21 cellular contexts compared by ENCODE assay signal in genomic region chr15:58486564-58486963, GRCh38. TPM values are rescaled to one million over a fixed set of nuclear protein-coding genes. Genes with fewer than 3 reads are reported as not detected.
DNase-seq lines count a peak whose midpoint lies in the region; ATAC-seq and TF ChIP-seq lines count a peak whose summit lies in the region.
"Had no signal": no experiment of that assay in that cellular context is flagged by ENCODE, and none has a peak within 500 bp of the region (broad histone marks: within the 10 kb centered on the region; RNA-seq: fewer than 3 reads in every experiment).

No MANE protein-coding gene starts in this region.

- WGBS in trophoblast cell (ENCODE audit: extremely low coverage, insufficient coverage, insufficient read length): no CpG with 5 or more reads among the region's 6 CpGs

- H2BK12ac ChIP-seq in trophoblast cell (ENCODE audit: low read length): no peak overlapping the region

- H2BK5ac ChIP-seq in trophoblast cell (ENCODE audit: low read depth, low read length, poor library complexity): no peak overlapping the region

- no peak for DNase-seq in activated CD4-positive, alpha-beta T cell treated with anti-CD3 and anti-CD28 coated beads, Interleukin-2, amount 10 ng/mL, durations not matched to agents 7 days and 5 days
- no peak for DNase-seq in activated CD4-positive, alpha-beta T cell treated with anti-CD3 and anti-CD28 coated beads for 48 hours
- DNase-seq in activated naive CD8-positive, alpha-beta T cell treated with anti-CD3 and anti-CD28 coated beads, Interleukin-2, amount 10 ng/mL, durations not matched to agents 7 days and 5 days: no peak
- DNase-seq in trophoblast cell: peak; percentile 65 to 82
- DNase-seq in osteoblast (ENCODE audit: insufficient read length, low spot score, missing footprints): no peak
- no peak for DNase-seq in endothelial cell (ENCODE audit: low spot score)
- no peak for DNase-seq in OCI-M2 (lab: John Stamatoyannopoulos, UW; ENCODE audit: unreplicated experiment)
- DNase-seq: activated CD4-positive, alpha-beta T cell treated with anti-CD3 and anti-CD28 coated beads for 1 hour; activated CD8-positive, alpha-beta memory T cell treated with anti-CD3 and anti-CD28 coated beads, Interleukin-2, amount 50 U/mL, for 4 hours; activated effector memory CD4-positive, alpha-beta T cell treated with Interleukin-2 at 50 U/mL for 16 hours; DMS53; HFFc6; kidney glomerular epithelial cell; NCI-H1092; nucleus accumbens; stimulated activated CD4-positive, alpha-beta T cell treated with anti-CD3 and anti-CD28 coated beads, Interleukin-1b, Interleukin-23, amount 100 ng/mL, for 48 hours had no signal

- H4K20me1 ChIP-seq in osteoblast (ENCODE audit: insufficient read depth, low read length): no peaks in the 10 kb centered on the region

- no peak overlapping the region for H2AK5ac ChIP-seq in trophoblast cell (ENCODE audit: low read length)

- peaks cover 2% of the 10 kb centered on the region for H3K9me3 ChIP-seq in trophoblast cell (ENCODE audit: insufficient read depth, low read depth, low read length)
- no peaks in the 10 kb centered on the region for H3K9me3 ChIP-seq in osteoblast (ENCODE audit: low read depth, low read length)
- H3K9me3 ChIP-seq: suprapubic skin had no signal

- H3K4me3 ChIP-seq in trophoblast cell (ENCODE audit: low read depth, low read length) (no peak overlapping the region), osteoblast (ENCODE audit: insufficient read depth, low read length) (no peak overlapping the region)
- H3K4me3 ChIP-seq: GM12878, lung, skin epidermis, suprapubic skin had no signal

- peak; percentile 79 for TF ChIP-seq EP300 in Ishikawa (IDR thresholded peaks at IDR 0.05; ENCODE audit: borderline replicate concordance)

- H2BK120ac ChIP-seq in trophoblast cell (ENCODE audit: insufficient read depth, low read length, poor library complexity): no peak overlapping the region

- no peak overlapping the region for H3K4me2 ChIP-seq in trophoblast cell (ENCODE audit: low read length)
- no peak overlapping the region for H3K4me2 ChIP-seq in osteoblast (ENCODE audit: insufficient read depth, low read length)

- H3K79me2 ChIP-seq in trophoblast cell (ENCODE audit: control insufficient read depth, insufficient read depth, low read length, poor library complexity) (no peaks in the 10 kb centered on the region), osteoblast (ENCODE audit: insufficient read depth, low read length) (no peaks in the 10 kb centered on the region)

- TF ChIP-seq RAD21 in Ishikawa (IDR thresholded peaks at IDR 0.05; ENCODE audit: low read depth): no peak

- no peak overlapping the region for H4K91ac ChIP-seq in trophoblast cell (ENCODE audit: low read depth, low read length)

- H3K18ac ChIP-seq in trophoblast cell (ENCODE audit: low read length): no peak overlapping the region

- POLR2A ChIA-PET in activated CD4-positive, alpha-beta T cell treated with anti-CD3 and anti-CD28 coated beads, Interleukin-2, amount 10 ng/mL, durations not matched to agents 7 days and 5 days (lab: Charles Lee): no interaction called here
- POLR2A ChIA-PET in activated naive CD8-positive, alpha-beta T cell treated with anti-CD3 and anti-CD28 coated beads, Interleukin-2, amount 10 ng/mL, durations not matched to agents 7 days and 5 days (lab: Charles Lee): interaction anchor here (1.5 to 5.7 kb wide), 5 partner anchors 9 to 284 kb away, joined by 3 to 83 read pairs (median 15); partner anchors contain the start of genes ADAM10 and MINDY2

- no peak overlapping the region for H2AFZ ChIP-seq in trophoblast cell (ENCODE audit: insufficient read depth, low read length, poor library complexity)
- no peak overlapping the region for H2AFZ ChIP-seq in osteoblast (ENCODE audit: low read length)

- H3K27me3 ChIP-seq in trophoblast cell (ENCODE audit: insufficient read depth, low read length) (no peaks in the 10 kb centered on the region), osteoblast (ENCODE audit: insufficient read depth, low read length) (no peaks in the 10 kb centered on the region)
- H3K27me3 ChIP-seq: suprapubic skin had no signal

- no peak overlapping the region for H4K12ac ChIP-seq in trophoblast cell (ENCODE audit: low read depth, low read length)

- CTCF ChIA-PET in activated CD4-positive, alpha-beta T cell treated with anti-CD3 and anti-CD28 coated beads, Interleukin-2, amount 10 ng/mL, durations not matched to agents 7 days and 5 days (lab: Charles Lee): interaction anchor here (1.1 to 1.5 kb wide), 5 partner anchors 8 to 224 kb away, joined by 3 to 6 read pairs (median 3); no protein-coding TSS in a partner anchor

- H3K9ac ChIP-seq in trophoblast cell (ENCODE audit: low read length): no peak overlapping the region

- no peaks in the 10 kb centered on the region for H3K27me3 Mint-ChIP-seq in activated CD4-positive, alpha-beta T cell treated with anti-CD3 and anti-CD28 coated beads, Interleukin-2, amount 10 ng/mL, durations not matched to agents 7 days and 5 days
- no peaks in the 10 kb centered on the region for H3K27me3 Mint-ChIP-seq in activated naive CD8-positive, alpha-beta T cell treated with anti-CD3 and anti-CD28 coated beads, Interleukin-2, amount 10 ng/mL, durations not matched to agents 7 days and 5 days
- H3K27me3 Mint-ChIP-seq in endothelial cell (ENCODE audit: unreplicated experiment): peaks cover 11% of the 10 kb centered on the region

- H3K4me1 Mint-ChIP-seq in activated CD4-positive, alpha-beta T cell treated with anti-CD3 and anti-CD28 coated beads, Interleukin-2, amount 10 ng/mL, durations not matched to agents 7 days and 5 days: peaks cover 50% of the 10 kb centered on the region
- H3K4me1 Mint-ChIP-seq in activated naive CD8-positive, alpha-beta T cell treated with anti-CD3 and anti-CD28 coated beads, Interleukin-2, amount 10 ng/mL, durations not matched to agents 7 days and 5 days: peaks cover 49% of the 10 kb centered on the region
- no peaks in the 10 kb centered on the region for H3K4me1 Mint-ChIP-seq in endothelial cell (ENCODE audit: unreplicated experiment)

- no peak overlapping the region for H3K23ac ChIP-seq in trophoblast cell (ENCODE audit: low read length)

- no peak overlapping the region for H3K4ac ChIP-seq in trophoblast cell (ENCODE audit: low read depth, low read length)

- ATAC-seq in activated naive CD8-positive, alpha-beta T cell treated with anti-CD3 and anti-CD28 coated beads, Interleukin-2, amount 10 ng/mL, durations not matched to agents 7 days and 5 days (ENCODE audit: low read depth): no peak
- ATAC-seq: GM12878 had no signal

- peak overlapping the region; percentile 95 for H3K27ac Mint-ChIP-seq in activated CD4-positive, alpha-beta T cell treated with anti-CD3 and anti-CD28 coated beads, Interleukin-2, amount 10 ng/mL, durations not matched to agents 7 days and 5 days
- H3K27ac Mint-ChIP-seq in activated naive CD8-positive, alpha-beta T cell treated with anti-CD3 and anti-CD28 coated beads, Interleukin-2, amount 10 ng/mL, durations not matched to agents 7 days and 5 days: peak overlapping the region; percentile 97
- no peak overlapping the region for H3K27ac Mint-ChIP-seq in endothelial cell (ENCODE audit: unreplicated experiment)
- H3K27ac Mint-ChIP-seq: HFFc6 had no signal

- H3K14ac ChIP-seq in trophoblast cell (ENCODE audit: low read length): no peak overlapping the region

- TF ChIP-seq CTCF in osteoblast (IDR thresholded peaks at IDR 0.05; ENCODE audit: extremely low read depth, low read depth, low read length): no peak
- no peak for TF ChIP-seq CTCF in endothelial cell (IDR thresholded peaks at IDR 0.05; ENCODE audit: unreplicated experiment)

- peaks cover 7 to 10% of the 10 kb centered on the region in 2 experiments for H3K4me1 ChIP-seq in trophoblast cell (ENCODE audit: control insufficient read depth in 1 of 2, insufficient read depth in 2 of 2, low read length in 2 of 2)
- H3K4me1 ChIP-seq in osteoblast (ENCODE audit: insufficient read depth, low read length): no peaks in the 10 kb centered on the region

- H4K8ac ChIP-seq in trophoblast cell (ENCODE audit: low read depth, low read length): no peak overlapping the region

- H3K36me3 ChIP-seq in trophoblast cell (ENCODE audit: control insufficient read depth in 1 of 2, insufficient read depth in 2 of 2, low read length in 2 of 2): no peaks in the 10 kb centered on the region
- no peaks in the 10 kb centered on the region for H3K36me3 ChIP-seq in osteoblast (ENCODE audit: insufficient read depth, low read length)
- H3K36me3 ChIP-seq: suprapubic skin had no signal

- H3K9me3 Mint-ChIP-seq in activated CD4-positive, alpha-beta T cell treated with anti-CD3 and anti-CD28 coated beads, Interleukin-2, amount 10 ng/mL, durations not matched to agents 7 days and 5 days: peaks cover 24% of the 10 kb centered on the region
- peaks cover 7% of the 10 kb centered on the region for H3K9me3 Mint-ChIP-seq in activated naive CD8-positive, alpha-beta T cell treated with anti-CD3 and anti-CD28 coated beads, Interleukin-2, amount 10 ng/mL, durations not matched to agents 7 days and 5 days
- no peaks in the 10 kb centered on the region for H3K9me3 Mint-ChIP-seq in endothelial cell (ENCODE audit: unreplicated experiment)

- no peaks in the 10 kb centered on the region for H3K79me1 ChIP-seq in trophoblast cell (ENCODE audit: low read length)

- H3K4me3 Mint-ChIP-seq in activated CD4-positive, alpha-beta T cell treated with anti-CD3 and anti-CD28 coated beads, Interleukin-2, amount 10 ng/mL, durations not matched to agents 7 days and 5 days: no peak overlapping the region
- H3K4me3 Mint-ChIP-seq in activated naive CD8-positive, alpha-beta T cell treated with anti-CD3 and anti-CD28 coated beads, Interleukin-2, amount 10 ng/mL, durations not matched to agents 7 days and 5 days: peak overlapping the region; percentile 53
- no peak overlapping the region for H3K4me3 Mint-ChIP-seq in endothelial cell (ENCODE audit: unreplicated experiment)
- H3K4me3 Mint-ChIP-seq: HFFc6 had no signal

- peaks cover 37% of the 10 kb centered on the region for H3K36me3 Mint-ChIP-seq in activated CD4-positive, alpha-beta T cell treated with anti-CD3 and anti-CD28 coated beads, Interleukin-2, amount 10 ng/mL, durations not matched to agents 7 days and 5 days (ENCODE audit: low read depth)
- peaks cover 25% of the 10 kb centered on the region for H3K36me3 Mint-ChIP-seq in activated naive CD8-positive, alpha-beta T cell treated with anti-CD3 and anti-CD28 coated beads, Interleukin-2, amount 10 ng/mL, durations not matched to agents 7 days and 5 days
- no peaks in the 10 kb centered on the region for H3K36me3 Mint-ChIP-seq in endothelial cell (ENCODE audit: low read depth, unreplicated experiment)

- no peak overlapping the region for H3K27ac ChIP-seq in trophoblast cell (ENCODE audit: low read depth, low read length)
- H3K27ac ChIP-seq in osteoblast (ENCODE audit: low read depth, low read length): no peak overlapping the region
- H3K27ac ChIP-seq: suprapubic skin had no signal

RNA-seq across cellular contexts. Expression of gene LIPC, which starts 54.8 kb away (rescaled TPM):
- total RNA-seq in activated CD4-positive, alpha-beta T cell treated with anti-CD3 and anti-CD28 coated beads, Interleukin-2, amount 10 ng/mL, durations not matched to agents 7 days and 5 days: 1 to 10 TPM; 1.5 to 3.9 TPM
- 1 to 10 TPM; 7.4 to 9.0 TPM for total RNA-seq in activated naive CD8-positive, alpha-beta T cell treated with anti-CD3 and anti-CD28 coated beads, Interleukin-2, amount 10 ng/mL, durations not matched to agents 7 days and 5 days
- polyA plus RNA-seq in trophoblast cell (2013): 0.05 and 0.07 TPM in 2 replicates
- total RNA-seq in osteoblast (1.1 and 2.7 TPM in 2 replicates), endothelial cell (ENCODE audit: unreplicated experiment) (not detected)
- total RNA-seq: HFFc6 had no signal

Comparison
In these comparisons a context has a peak if more than half of its experiments do, and no peak if none do; other contexts are left out.
1. DNase-seq: peak in trophoblast cell (2 of 2); none in activated CD4-positive, alpha-beta T cell treated with anti-CD3 and anti-CD28 coated beads, Interleukin-2, amount 10 ng/mL, durations not matched to agents 7 days and 5 days (single experiment), activated CD4-positive, alpha-beta T cell treated with anti-CD3 and anti-CD28 coated beads for 48 hours (single experiment), activated naive CD8-positive, alpha-beta T cell treated with anti-CD3 and anti-CD28 coated beads, Interleukin-2, amount 10 ng/mL, durations not matched to agents 7 days and 5 days (single experiment), osteoblast (single experiment), endothelial cell (single experiment) and OCI-M2 (single experiment).